9 cellular contexts compared by ENCODE assay signal in genomic region chr13:91017669-91018053, GRCh38.
DNase-seq lines count a peak whose midpoint lies in the region; ATAC-seq and TF ChIP-seq lines count a peak whose summit lies in the region.
"Had no signal": no experiment of that assay in that cellular context is flagged by ENCODE, and none has a peak within 500 bp of the region (broad histone marks: within the 10 kb centered on the region; RNA-seq: fewer than 3 reads in every experiment).

No MANE protein-coding gene starts in this region.

- H3K36me3 Mint-ChIP-seq in chondrocyte (ENCODE audit: low read depth) (no peaks in the 10 kb centered on the region), mesothelial cell of epicardium (no peaks in the 10 kb centered on the region)

- ATAC-seq in GM21381 (IDR thresholded peaks at IDR 0.05; ENCODE audit: unreplicated experiment), result peak; percentile 18
- peak; percentile 18 for ATAC-seq in HG03571 (IDR thresholded peaks at IDR 0.05; ENCODE audit: unreplicated experiment)

- H3K9me3 Mint-ChIP-seq in chondrocyte (ENCODE audit: low read depth) (no peaks in the 10 kb centered on the region), mesothelial cell of epicardium (no peaks in the 10 kb centered on the region)

- peak; percentile 56 for DNase-seq in DMS53 (lab: John Stamatoyannopoulos, UW)
- DNase-seq in chondrocyte (ENCODE audit: low spot score), result no peak
- DNase-seq in ureter (ENCODE audit: low spot score), result no peak
- DNase-seq in NCI-H2107 treated with DMSO at 0.1 percent for 48 hours (lab: John Stamatoyannopoulos, UW; ENCODE audit: unreplicated experiment), result no peak
- DNase-seq in SKM-1 treated with dmso at 0.1 percent for 144 hours (lab: John Stamatoyannopoulos, UW; ENCODE audit: unreplicated experiment), result no peak
- no peak for DNase-seq in mesothelial cell of epicardium (ENCODE audit: low spot score in 2 of 2, unreplicated experiment in 2 of 2)
- DNase-seq: aorta had no signal

- H3K27ac Mint-ChIP-seq in chondrocyte (ENCODE audit: unreplicated experiment) (no peak overlapping the region), mesothelial cell of epicardium (no peak overlapping the region)

- H3K4me1 Mint-ChIP-seq in chondrocyte (ENCODE audit: low read depth), result peaks cover under 1% of the 10 kb centered on the region
- peaks cover 10% of the 10 kb centered on the region for H3K4me1 Mint-ChIP-seq in mesothelial cell of epicardium

- H3K27me3 Mint-ChIP-seq in chondrocyte (ENCODE audit: low read depth) (no peaks in the 10 kb centered on the region), mesothelial cell of epicardium (ENCODE audit: low read depth) (no peaks in the 10 kb centered on the region)

- TF ChIP-seq CTCF in chondrocyte (IDR thresholded peaks at IDR 0.05) (peak; percentile 38), mesothelial cell of epicardium (IDR thresholded peaks at IDR 0.05; ENCODE audit: unreplicated experiment) (no peak)

- no peak overlapping the region for H3K4me3 Mint-ChIP-seq in chondrocyte (ENCODE audit: unreplicated experiment)
- H3K4me3 Mint-ChIP-seq in mesothelial cell of epicardium, result no peak overlapping the region
